ENCODE assay signal across 8 cellular contexts in genomic region chr11:59144096-59144495, GRCh38. TPM values are rescaled to one million over a fixed set of nuclear protein-coding genes. Genes with fewer than 3 reads are reported as not detected.
DNase-seq lines count a peak whose midpoint lies in the region; ATAC-seq and TF ChIP-seq lines count a peak whose summit lies in the region.

No MANE protein-coding gene starts in this region.

- WGBS in suprapubic skin, result 84% methylated on average over 1 of the region's 1 CpG

- in situ Hi-C loops in HAP-1 (cut with MboI; ENCODE audit: low sequenced_read_pairs), result no loop called here

- H3K9ac ChIP-seq in iPS-20b (ENCODE audit: low read depth, low read length), result peak overlapping the region; percentile 78; the same call in 1 of the 2 replicates

- POLR2A ChIA-PET in activated CD4-positive, alpha-beta T cell treated with anti-CD3 and anti-CD28 coated beads for 36 hours (lab: Charles Lee), result interaction anchor here (0.6 to 1.8 kb wide), 3 partner anchors 14 to 552 kb away, joined by 3 to 8 read pairs (median 3); no protein-coding TSS in a partner anchor

- H3K4me1 ChIP-seq in iPS-20b (ENCODE audit: insufficient read depth, low read length) (peaks cover 3% of the 10 kb centered on the region; the same call in 1 of the 2 replicates), suprapubic skin (peaks cover 35% of the 10 kb centered on the region), HAP-1 (peaks cover 22% of the 10 kb centered on the region)

- TF ChIP-seq EP300 in suprapubic skin (IDR thresholded peaks at IDR 0.05), result no peak

- no peaks in the 10 kb centered on the region for H3K27me3 Mint-ChIP-seq in activated CD4-positive, alpha-beta T cell treated with anti-CD3 and anti-CD28 coated beads for 36 hours
- H3K27me3 Mint-ChIP-seq in activated T-helper 1 cell treated with anti-CD3 and anti-CD28 coated beads, Interleukin-12 subunit alpha, Interleukin-12 subunit beta, Interleukin-2, Interleukin-4 antibody, amounts not matched to agents 30 ng/mL and 10 ng/mL and 1 ng/mL, durations not matched to agents 14 hours and 24 hours and 36 hours (ENCODE audit: insufficient read depth), result no peaks in the 10 kb centered on the region

- peak overlapping the region; percentile 91 for H3K4me3 Mint-ChIP-seq in activated CD4-positive, alpha-beta T cell treated with anti-CD3 and anti-CD28 coated beads for 36 hours
- peak overlapping the region; percentile 91 for H3K4me3 Mint-ChIP-seq in activated T-helper 1 cell treated with anti-CD3 and anti-CD28 coated beads, Interleukin-12 subunit alpha, Interleukin-12 subunit beta, Interleukin-2, Interleukin-4 antibody, amounts not matched to agents 30 ng/mL and 10 ng/mL and 1 ng/mL, durations not matched to agents 14 hours and 24 hours and 36 hours

- no peaks in the 10 kb centered on the region for H3K9me3 ChIP-seq in iPS-20b (ENCODE audit: insufficient read depth, low read depth, low read length)
- H3K9me3 ChIP-seq in suprapubic skin, result no peaks in the 10 kb centered on the region
- no peaks in the 10 kb centered on the region for H3K9me3 ChIP-seq in HAP-1

- peaks cover 50% of the 10 kb centered on the region for H3K4me1 Mint-ChIP-seq in activated CD4-positive, alpha-beta T cell treated with anti-CD3 and anti-CD28 coated beads for 36 hours
- H3K4me1 Mint-ChIP-seq in activated T-helper 1 cell treated with anti-CD3 and anti-CD28 coated beads, Interleukin-12 subunit alpha, Interleukin-12 subunit beta, Interleukin-2, Interleukin-4 antibody, amounts not matched to agents 30 ng/mL and 10 ng/mL and 1 ng/mL, durations not matched to agents 14 hours and 24 hours and 36 hours (ENCODE audit: low read depth), result peaks cover 75% of the 10 kb centered on the region

- H3K27me3 ChIP-seq in iPS-20b (ENCODE audit: insufficient read depth, low read length) (peaks cover 17% of the 10 kb centered on the region), suprapubic skin (no peaks in the 10 kb centered on the region), HAP-1 (ENCODE audit: low read depth) (no peaks in the 10 kb centered on the region)

- CTCF ChIA-PET in activated CD4-positive, alpha-beta T cell treated with anti-CD3 and anti-CD28 coated beads for 36 hours (lab: Charles Lee), result interaction anchor here (0.6 to 9.6 kb wide), 16 partner anchors 8 to 665 kb away, joined by 3 to 130 read pairs (median 4); partner anchors contain the start of genes DTX4 and FAM111B

- no peak for TF ChIP-seq CTCF in suprapubic skin (IDR thresholded peaks at IDR 0.05)

- intact Hi-C loops in activated CD4-positive, alpha-beta T cell treated with anti-CD3 and anti-CD28 coated beads for 36 hours (cut with DNase I, micrococcal nuclease), result loop anchor here (1.0 to 5.0 kb wide), 9 partner anchors 8 to 1717 kb away; partner anchors contain the start of genes OSBP (in 1 of the 2), SELENOH (in 1 of the 2), SLC43A3 (in 1 of the 2) and ZDHHC5 (in 1 of the 2)
- intact Hi-C loops in activated T-helper 1 cell treated with anti-CD3 and anti-CD28 coated beads, Interleukin-12 subunit alpha, Interleukin-12 subunit beta, Interleukin-2, Interleukin-4 antibody, amounts not matched to agents 30 ng/mL and 10 ng/mL and 1 ng/mL, durations not matched to agents 14 hours and 24 hours and 36 hours (cut with micrococcal nuclease), result loop anchor here (1.0 to 10.0 kb wide), 5 partner anchors 8 to 1479 kb away; partner anchors contain the start of genes SELENOH and ZDHHC5

- no peak for ATAC-seq in activated CD4-positive, alpha-beta T cell treated with anti-CD3 and anti-CD28 coated beads for 36 hours

- no peak for TF ChIP-seq POLR2A in suprapubic skin (IDR thresholded peaks at IDR 0.05)

- H3K4me3 ChIP-seq in iPS-20b (ENCODE audit: low read length) (peak overlapping the region; percentile 87), suprapubic skin (peak overlapping the region; percentile 83), HAP-1 (no peak overlapping the region)

- H3K36me3 ChIP-seq in iPS-20b (ENCODE audit: insufficient read depth, low read depth, low read length) (peaks cover 9% of the 10 kb centered on the region; the same call in 1 of the 2 replicates), suprapubic skin (peaks cover 6% of the 10 kb centered on the region), HAP-1 (replicated peaks) (peaks cover 6% of the 10 kb centered on the region; the same call in 1 of the 2 replicates)

- no peaks in the 10 kb centered on the region for H3K9me3 Mint-ChIP-seq in activated CD4-positive, alpha-beta T cell treated with anti-CD3 and anti-CD28 coated beads for 36 hours (ENCODE audit: low read depth)
- H3K9me3 Mint-ChIP-seq in activated T-helper 1 cell treated with anti-CD3 and anti-CD28 coated beads, Interleukin-12 subunit alpha, Interleukin-12 subunit beta, Interleukin-2, Interleukin-4 antibody, amounts not matched to agents 30 ng/mL and 10 ng/mL and 1 ng/mL, durations not matched to agents 14 hours and 24 hours and 36 hours, result no peaks in the 10 kb centered on the region

- peak overlapping the region; percentile 93 for H3K27ac Mint-ChIP-seq in activated CD4-positive, alpha-beta T cell treated with anti-CD3 and anti-CD28 coated beads for 36 hours
- H3K27ac Mint-ChIP-seq in activated T-helper 1 cell treated with anti-CD3 and anti-CD28 coated beads, Interleukin-12 subunit alpha, Interleukin-12 subunit beta, Interleukin-2, Interleukin-4 antibody, amounts not matched to agents 30 ng/mL and 10 ng/mL and 1 ng/mL, durations not matched to agents 14 hours and 24 hours and 36 hours, result peak overlapping the region; percentile 93

- H3K27ac ChIP-seq in iPS-20b (ENCODE audit: low read length) (no peak overlapping the region), suprapubic skin (peak overlapping the region; percentile 94)

- no peak for DNase-seq in activated CD4-positive, alpha-beta T cell treated with anti-CD3 and anti-CD28 coated beads for 36 hours
- DNase-seq in activated CD4-positive, alpha-beta T cell treated with anti-CD3 and anti-CD28 coated beads, Interleukin-2, amount 50 U/mL, for 4 hours, result no peak
- DNase-seq in activated T-helper 1 cell treated with anti-CD3 and anti-CD28 coated beads, Interleukin-12 subunit alpha, Interleukin-12 subunit beta, Interleukin-2, Interleukin-4 antibody, amounts not matched to agents 30 ng/mL and 10 ng/mL and 1 ng/mL, durations not matched to agents 14 hours and 24 hours and 36 hours (ENCODE audit: low spot score), result no peak
- no peak for DNase-seq in suprapubic skin (ENCODE audit: low spot score in 2 of 2)
- no peak for DNase-seq in HAP-1 (ENCODE audit: low spot score in 2 of 2)
- no peak for DNase-seq in activated gamma-delta T cell (lab: John Stamatoyannopoulos, UW)
- DNase-seq in GDM1 (lab: John Stamatoyannopoulos, UW), result no peak

- peaks cover 40% of the 10 kb centered on the region for H3K36me3 Mint-ChIP-seq in activated CD4-positive, alpha-beta T cell treated with anti-CD3 and anti-CD28 coated beads for 36 hours (ENCODE audit: low read depth)
- peaks cover 22% of the 10 kb centered on the region for H3K36me3 Mint-ChIP-seq in activated T-helper 1 cell treated with anti-CD3 and anti-CD28 coated beads, Interleukin-12 subunit alpha, Interleukin-12 subunit beta, Interleukin-2, Interleukin-4 antibody, amounts not matched to agents 30 ng/mL and 10 ng/mL and 1 ng/mL, durations not matched to agents 14 hours and 24 hours and 36 hours (ENCODE audit: low read depth)

RNA-seq across cellular contexts. Expression of gene FAM111A, which starts 1.4 kb away (rescaled TPM):
- 100 to 1,000 TPM in 1 of 2 experiments, 10 to 100 TPM in 1; 87.9 to 135 TPM for total RNA-seq in activated CD4-positive, alpha-beta T cell treated with anti-CD3 and anti-CD28 coated beads for 36 hours
- total RNA-seq in activated T-helper 1 cell treated with anti-CD3 and anti-CD28 coated beads, Interleukin-12 subunit alpha, Interleukin-12 subunit beta, Interleukin-2, Interleukin-4 antibody, amounts not matched to agents 30 ng/mL and 10 ng/mL and 1 ng/mL, durations not matched to agents 14 hours and 24 hours and 36 hours, result 64.8 and 66.4 TPM in 2 replicates
- total RNA-seq in suprapubic skin, result 10 to 100 TPM; 12.5 to 55.7 (median 21.6) TPM

RNA-seq across cellular contexts. Expression of gene DTX4, which starts 27.8 kb away (rescaled TPM):
- under 1 TPM; 0.07 to 0.11 TPM for total RNA-seq in activated CD4-positive, alpha-beta T cell treated with anti-CD3 and anti-CD28 coated beads for 36 hours
- total RNA-seq in activated T-helper 1 cell treated with anti-CD3 and anti-CD28 coated beads, Interleukin-12 subunit alpha, Interleukin-12 subunit beta, Interleukin-2, Interleukin-4 antibody, amounts not matched to agents 30 ng/mL and 10 ng/mL and 1 ng/mL, durations not matched to agents 14 hours and 24 hours and 36 hours, result 0.05 TPM in 2 replicates
- total RNA-seq in suprapubic skin, result 10 to 100 TPM in 1 of 4 donors, 1 to 10 TPM in 3; 8.3 to 11.5 (median 8.9) TPM

RNA-seq across cellular contexts. Expression of gene FAM111B, which starts 37.1 kb away (rescaled TPM):
- total RNA-seq in activated CD4-positive, alpha-beta T cell treated with anti-CD3 and anti-CD28 coated beads for 36 hours, result 10 to 100 TPM; 32.3 to 38.9 TPM
- total RNA-seq in activated T-helper 1 cell treated with anti-CD3 and anti-CD28 coated beads, Interleukin-12 subunit alpha, Interleukin-12 subunit beta, Interleukin-2, Interleukin-4 antibody, amounts not matched to agents 30 ng/mL and 10 ng/mL and 1 ng/mL, durations not matched to agents 14 hours and 24 hours and 36 hours, result 54.9 and 57.3 TPM in 2 replicates
- total RNA-seq in suprapubic skin, result 1 to 10 TPM in 3 of 4 donors, under 1 TPM in 1; 0.48 to 1.8 (median 1.5) TPM

RNA-seq across cellular contexts. Expression of gene GLYATL1B, which starts 58.0 kb away (rescaled TPM):
- not detected for total RNA-seq in activated CD4-positive, alpha-beta T cell treated with anti-CD3 and anti-CD28 coated beads for 36 hours
- not detected in 2 replicates for total RNA-seq in activated T-helper 1 cell treated with anti-CD3 and anti-CD28 coated beads, Interleukin-12 subunit alpha, Interleukin-12 subunit beta, Interleukin-2, Interleukin-4 antibody, amounts not matched to agents 30 ng/mL and 10 ng/mL and 1 ng/mL, durations not matched to agents 14 hours and 24 hours and 36 hours
- total RNA-seq in suprapubic skin, result not detected

Comparison
In these comparisons a context has a peak if more than half of its experiments do, and no peak if none do; other contexts are left out.
1. RNA of gene FAM111B, which starts 37.1 kb away (total RNA-seq): 54.9 to 57.3 TPM in activated T-helper 1 cell treated with anti-CD3 and anti-CD28 coated beads, Interleukin-12 subunit alpha, Interleukin-12 subunit beta, Interleukin-2, Interleukin-4 antibody, amounts not matched to agents 30 ng/mL and 10 ng/mL and 1 ng/mL, durations not matched to agents 14 hours and 24 hours and 36 hours and 32.3 to 38.9 TPM in activated CD4-positive, alpha-beta T cell treated with anti-CD3 and anti-CD28 coated beads for 36 hours; 0.48 to 1.8 TPM in suprapubic skin; every median in the first group is over 10 times any median in the second.